15 cellular contexts compared by ENCODE assay signal in genomic region chr2:102144128-102144527, GRCh38. TPM values are rescaled to one million over a fixed set of nuclear protein-coding genes. Genes with fewer than 3 reads are reported as not detected.
DNase-seq lines count a peak whose midpoint lies in the region; ATAC-seq and TF ChIP-seq lines count a peak whose summit lies in the region.
"Had no signal": no experiment of that assay in that cellular context is flagged by ENCODE, and none has a peak within 500 bp of the region (broad histone marks: within the 10 kb centered on the region; RNA-seq: fewer than 3 reads in every experiment).

No MANE protein-coding gene starts in this region.

- WGBS in right lobe of liver (ENCODE audit: insufficient coverage, low coverage, low lambda C conversion rate, missing lambda C conversion rate): 36% methylated on average over 4 of the region's 4 CpGs

- TF ChIP-seq CTCF in right lobe of liver (IDR thresholded peaks at IDR 0.05): no peak

- no peak for TF ChIP-seq POLR2A in right lobe of liver (IDR thresholded peaks at IDR 0.05)

- intact Hi-C loops in right lobe of liver (cut with DNase I): no loop called here

- H3K4me3 ChIP-seq in adipocyte (ENCODE audit: low read length) (peak overlapping the region; percentile 97), right lobe of liver (peak overlapping the region; percentile 60 to 73 (median 60)), subcutaneous abdominal adipose tissue (ENCODE audit: low read depth in 1 of 5, low read length in 5 of 5) (peak overlapping the region; percentile 77 to 93 (median 89))
- H3K4me3 ChIP-seq: HAP-1 had no signal

- H3K9me3 ChIP-seq in adipocyte (ENCODE audit: control insufficient read depth, low read length) (peaks cover 27% of the 10 kb centered on the region), right lobe of liver (peaks cover 0 to 12% (median 3%) of the 10 kb centered on the region in 4 donors), subcutaneous abdominal adipose tissue (ENCODE audit: control insufficient read depth in 5 of 5, low read length in 5 of 5) (peaks cover 0 to 27% (median 7%) of the 10 kb centered on the region in 5 donors)
- H3K9me3 ChIP-seq: HAP-1 had no signal

- H3K27me3 ChIP-seq in adipocyte (replicated peaks; ENCODE audit: control insufficient read depth, insufficient read depth, low read length) (no peaks in the 10 kb centered on the region), right lobe of liver (no peaks in the 10 kb centered on the region), subcutaneous abdominal adipose tissue (ENCODE audit: control insufficient read depth in 5 of 5, insufficient read depth in 4 of 5, low read length in 5 of 5) (no peaks in the 10 kb centered on the region)

- H3K9ac ChIP-seq in adipocyte (ENCODE audit: low read length): peak overlapping the region; percentile 99
- peak overlapping the region; percentile 30 to 97 (median 87) for H3K9ac ChIP-seq in subcutaneous abdominal adipose tissue (ENCODE audit: low read length in 5 of 5)

- peaks cover 57% of the 10 kb centered on the region for H3K4me1 ChIP-seq in adipocyte (ENCODE audit: control insufficient read depth, insufficient read depth, low read length)
- peaks cover 0 to 11% (median 5%) of the 10 kb centered on the region in 4 donors for H3K4me1 ChIP-seq in right lobe of liver
- peaks cover 13 to 51% (median 40%) of the 10 kb centered on the region in 5 donors for H3K4me1 ChIP-seq in subcutaneous abdominal adipose tissue (ENCODE audit: control insufficient read depth in 5 of 5, insufficient read depth in 5 of 5, low read length in 5 of 5)
- H3K4me1 ChIP-seq: HAP-1 had no signal

- ATAC-seq in right lobe of liver: no peak
- ATAC-seq in GM21381 (IDR thresholded peaks at IDR 0.05; ENCODE audit: unreplicated experiment): no peak
- ATAC-seq: activated naive CD4-positive, alpha-beta T cell treated with anti-CD3 and anti-CD28 coated beads, Interleukin-2, amount 50 U/mL, for 72 hours; stimulated activated memory B cell treated with anti-CD40 and anti-IgM and Interleukin-4, amounts not matched to agents 10 μg/mL and 1 μg/mL and 100 μg/mL, for 72 hours had no signal

- H3K36me3 ChIP-seq in adipocyte (ENCODE audit: control insufficient read depth, insufficient read depth, low read length, severe bottlenecking) (peaks cover 35% of the 10 kb centered on the region), right lobe of liver (peaks cover 0 to 6% (median 2%) of the 10 kb centered on the region in 4 donors), subcutaneous abdominal adipose tissue (ENCODE audit: control insufficient read depth in 5 of 5, insufficient read depth in 5 of 5, low read length in 5 of 5) (peaks cover 0 to 7% (median 0%) of the 10 kb centered on the region in 5 donors)
- H3K36me3 ChIP-seq: HAP-1 had no signal

- DNase-seq in adipocyte (ENCODE audit: low read depth) (peak; percentile 18), dermis blood vessel endothelial cell (peak; percentile 23), right lobe of liver (no peak), NCI-H2029 treated with DMSO at 0.1 percent for 48 hours (lab: John Stamatoyannopoulos, UW) (no peak), NCI-H2029 (lab: John Stamatoyannopoulos, UW) (no peak)
- DNase-seq in activated CD4-positive, CD25-positive, alpha-beta regulatory T cell treated with anti-CD3 and anti-CD28 coated beads, Interleukin-2, amount 50 U/mL, for 72 hours: no peak
- DNase-seq: activated CD4-positive, alpha-beta T cell treated with anti-CD3 and anti-CD28 coated beads, Interleukin-2, amount 50 U/mL, for 1 hour; effector memory CD4-positive, alpha-beta T cell; NCI-H1436 treated with DMSO at 0.1 percent for 48 hours; nephron progenitor cell had no signal

- H3K27ac ChIP-seq in right lobe of liver: peak overlapping the region; percentile 86 to 89 (median 87)
- H3K27ac ChIP-seq in subcutaneous abdominal adipose tissue (ENCODE audit: low read depth, low read length): peak overlapping the region; percentile 88

RNA-seq across cellular contexts. Expression of gene IL1R1, which starts 1.6 kb away (rescaled TPM):
- total RNA-seq in dermis blood vessel endothelial cell: 24.2 and 24.7 TPM in 2 replicates
- total RNA-seq in right lobe of liver: 10 to 100 TPM; 40.8 to 67.6 (median 52.2) TPM

RNA-seq across cellular contexts. Expression of gene IL1RL2, which starts 42.7 kb away (rescaled TPM):
- total RNA-seq in dermis blood vessel endothelial cell (0.09 and 0.34 TPM in 2 replicates), right lobe of liver (1 to 10 TPM; 1.2 to 3.1 (median 2.3) TPM)

Comparison
In these comparisons a context has a peak if more than half of its experiments do, and no peak if none do; other contexts are left out.
1. DNase-seq: peak in adipocyte (single experiment) and dermis blood vessel endothelial cell (single experiment); none in right lobe of liver (0 of 3), NCI-H2029 treated with DMSO at 0.1 percent for 48 hours (single experiment), activated CD4-positive, CD25-positive, alpha-beta regulatory T cell treated with anti-CD3 and anti-CD28 coated beads, Interleukin-2, amount 50 U/mL, for 72 hours (single experiment) and NCI-H2029 (single experiment).
2. Peak in every context shown above with its lines, with median percentiles within 50 percentile points of each other: H3K4me3 ChIP-seq.